34 cellular contexts compared by ENCODE assay signal in the genomic region with DNA sequence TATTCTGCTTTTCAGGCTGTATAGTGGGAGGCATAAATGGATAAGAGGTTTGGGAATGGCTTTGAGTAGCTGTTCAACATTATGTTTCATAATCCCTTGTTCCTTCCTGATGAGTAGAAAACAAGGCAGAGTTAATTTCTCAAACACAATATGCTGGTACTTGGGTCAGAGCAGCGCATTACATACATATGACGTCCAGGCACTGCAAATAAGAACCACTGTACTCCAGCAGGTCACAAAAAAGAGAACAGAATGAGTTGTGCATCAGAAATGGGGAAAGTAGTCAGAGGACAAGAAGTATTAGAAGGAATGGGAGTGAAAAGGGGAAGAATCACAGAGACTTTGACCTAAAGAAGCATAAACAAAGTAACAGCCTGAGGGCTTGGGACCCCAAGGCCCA.
"Had no signal": no experiment of that assay in that cellular context is flagged by ENCODE, and none has a peak within 500 bp of the region (broad histone marks: within the 10 kb centered on the region; RNA-seq: fewer than 3 reads in every experiment).

No MANE protein-coding gene starts in this region.

- H3K36me3 ChIP-seq: brain microvascular endothelial cell, Peyer's patch had no signal

- DNase-seq: activated B cell treated with CpG ODN at 0.5 μM for 24 hours; activated CD4-positive, alpha-beta T cell treated with anti-CD3 and anti-CD28 coated beads for 48 hours; activated CD4-positive, alpha-beta T cell treated with anti-CD3 and anti-CD28 coated beads, Interleukin-2, amount 50 U/mL, for 4 hours; activated CD4-positive, CD25-positive, alpha-beta regulatory T cell treated with anti-CD3 and anti-CD28 coated beads, Interleukin-2, amount 50 U/mL, for 72 hours; activated CD8-positive, alpha-beta T cell treated with anti-CD3 and anti-CD28 coated beads for 36 hours; activated gamma-delta T cell treated with Interleukin-2 at 50 U/mL for 16 hours; activated naive CD4-positive, alpha-beta T cell treated with anti-CD3 and anti-CD28 coated beads for 36 hours; activated naive CD8-positive, alpha-beta T cell treated with anti-CD3 and anti-CD28 coated beads for 36 hours; activated T-cell treated with anti-CD3 and anti-CD28 coated beads, Interleukin-2, amount 50 U/mL, for 1 hour; activated T-cell treated with anti-CD3 and anti-CD28 coated beads, Interleukin-2, amount 50 U/mL, for 72 hours; amniotic stem cell; aorta; brain microvascular endothelial cell; KG1; MM.1S; MV-4-11; NCI-H1092; NCI-H1436 treated with DMSO at 0.1 percent for 48 hours; NCI-H1694 treated with DMSO at 0.1 percent for 48 hours; NCI-H526; NCI-H748 treated with DMSO at 0.1 percent for 48 hours; NK-92 treated with Interleukin-12 subunit alpha and Interleukin-12 subunit beta, amount 100 ng/mL, for 24 hours; PC-3; Peyer's patch; RPMI8226; SIG-M5; SW 1271; T-helper 1 cell; T-helper 2 cell; T-helper 9 cell had no signal

- H3K9me3 ChIP-seq: Peyer's patch had no signal

- ATAC-seq: activated CD8-positive, alpha-beta T cell treated with anti-CD3 and anti-CD28 coated beads for 36 hours; activated T-cell treated with anti-CD3 and anti-CD28 coated beads, Interleukin-2, amount 50 U/mL, for 72 hours; PC-3; SK-N-SH treated with all-trans-retinoic acid at 6 μM for 48 hours had no signal

- H3K4me3 ChIP-seq: Peyer's patch had no signal

- H3K27ac Mint-ChIP-seq: activated B cell treated with CpG ODN at 0.5 μM for 24 hours; activated CD8-positive, alpha-beta T cell treated with anti-CD3 and anti-CD28 coated beads for 36 hours; activated naive CD4-positive, alpha-beta T cell treated with anti-CD3 and anti-CD28 coated beads for 36 hours; activated naive CD8-positive, alpha-beta T cell treated with anti-CD3 and anti-CD28 coated beads for 36 hours; activated T-cell treated with anti-CD3 and anti-CD28 coated beads, Interleukin-2, amount 50 U/mL, for 72 hours; activated T-helper 2 cell treated with anti-CD3 and anti-CD28 coated beads, Interferon-gamma antibody, Interleukin-2, Interleukin-4, amounts not matched to agents 10 μg/mL and 5 μg/mL and 100 μg/mL, durations not matched to agents 14 hours and 24 hours and 36 hours had no signal

- H3K4me1 ChIP-seq: Peyer's patch had no signal

- H3K27me3 Mint-ChIP-seq: activated B cell treated with CpG ODN at 0.5 μM for 24 hours; activated CD8-positive, alpha-beta T cell treated with anti-CD3 and anti-CD28 coated beads for 36 hours; activated naive CD8-positive, alpha-beta T cell treated with anti-CD3 and anti-CD28 coated beads for 36 hours; central memory CD8-positive, alpha-beta T cell had no signal

- H3K9me3 Mint-ChIP-seq: activated B cell treated with CpG ODN at 0.5 μM for 24 hours; central memory CD8-positive, alpha-beta T cell had no signal

- H3K27ac ChIP-seq: brain microvascular endothelial cell, Peyer's patch, VCaP had no signal

- H3K4me3 Mint-ChIP-seq: activated B cell treated with CpG ODN at 0.5 μM for 24 hours; activated CD8-positive, alpha-beta T cell treated with anti-CD3 and anti-CD28 coated beads for 36 hours; activated naive CD4-positive, alpha-beta T cell treated with anti-CD3 and anti-CD28 coated beads for 36 hours; activated naive CD8-positive, alpha-beta T cell treated with anti-CD3 and anti-CD28 coated beads for 36 hours; activated T-cell treated with anti-CD3 and anti-CD28 coated beads, Interleukin-2, amount 50 U/mL, for 72 hours; central memory CD8-positive, alpha-beta T cell had no signal

- H3K27me3 ChIP-seq: brain microvascular endothelial cell, Peyer's patch had no signal
